24 cellular contexts compared by ENCODE assay signal in genomic region chrX:154471870-154472684, GRCh38. TPM values are rescaled to one million over a fixed set of nuclear protein-coding genes. Genes with fewer than 3 reads are reported as not detected.
DNase-seq lines count a peak whose midpoint lies in the region; ATAC-seq, FAIRE-seq and TF ChIP-seq lines count a peak whose summit lies in the region.
"Had no signal": no experiment of that assay in that cellular context is flagged by ENCODE, and none has a peak within 500 bp of the region (broad histone marks: within the 10 kb centered on the region; RNA-seq: fewer than 3 reads in every experiment).

No MANE protein-coding gene starts in this region.

- POLR2A ChIA-PET in HEK293 (lab: Yijun Ruan, JAX) (interaction anchor here (0.7 to 1.3 kb wide), 2 partner anchors 9 to 18 kb away, joined by 3 to 4 read pairs; partner anchors contain the start of gene SLC10A3), HepG2 (lab: Yijun Ruan, JAX) (no interaction called here)

- in situ Hi-C loops in HepG2 (cut with HindIII; ENCODE audit: extremely low pct_ligation_motif_present, low pct_unique_long_range_greater_than_20kb) = no loop called here

- peaks cover 17% of the 10 kb centered on the region for H3K27me3 ChIP-seq in WERI-Rb-1 (ENCODE audit: insufficient read depth, low read depth, severe bottlenecking)
- H3K27me3 ChIP-seq in HepG2 (ENCODE audit: control insufficient read depth in 1 of 2, insufficient read depth in 2 of 2, low read length in 2 of 2) = no peaks in the 10 kb centered on the region
- H3K27me3 ChIP-seq in small intestine (ENCODE audit: control insufficient read depth in 2 of 2, insufficient read depth in 2 of 2, low read length in 2 of 2) = no peaks in the 10 kb centered on the region
- no peaks in the 10 kb centered on the region for H3K27me3 ChIP-seq in lower lobe of right lung (ENCODE audit: low read depth)
- H3K27me3 ChIP-seq: BE2C had no signal

- BruUV-seq in HepG2 (replicated peaks; lab: Mats Ljungman, UMichigan) = no TSS peak

- no peaks in the 10 kb centered on the region for H3K79me2 ChIP-seq in HepG2 (ENCODE audit: insufficient read depth, low read length)

- H3K9me3 ChIP-seq in HEK293 (ENCODE audit: control insufficient read depth, insufficient read depth, low read depth, low read length) (no peaks in the 10 kb centered on the region), WERI-Rb-1 (ENCODE audit: severe bottlenecking) (no peaks in the 10 kb centered on the region), HepG2 (ENCODE audit: low read length) (no peaks in the 10 kb centered on the region), small intestine (ENCODE audit: control insufficient read depth, low read depth) (no peaks in the 10 kb centered on the region), lower lobe of right lung (no peaks in the 10 kb centered on the region)
- H3K9me3 ChIP-seq: BE2C, HAP-1 had no signal

- H3K4me1 ChIP-seq in HEK293 (ENCODE audit: control insufficient read depth, insufficient read depth, low read length) = no peaks in the 10 kb centered on the region
- H3K4me1 ChIP-seq in HepG2 (ENCODE audit: insufficient read depth, low read length) = peaks cover 12% of the 10 kb centered on the region; the same call in 1 of the 2 replicates
- H3K4me1 ChIP-seq in small intestine (ENCODE audit: control insufficient read depth in 2 of 2, insufficient read depth in 1 of 2, low read depth in 1 of 2, low read length in 1 of 2) = no peaks in the 10 kb centered on the region
- H3K4me1 ChIP-seq in lower lobe of right lung = no peaks in the 10 kb centered on the region
- H3K4me1 ChIP-seq: BE2C, HAP-1 had no signal

- ATAC-seq in HepG2 (peak; percentile 57), lower lobe of right lung (no peak)

- intact Hi-C loops in HepG2 (cut with micrococcal nuclease; ENCODE audit: unreplicated experiment) (no loop called here), lower lobe of right lung (cut with DNase I) (no loop called here)

- FAIRE-seq in HepG2 (lab: Jason Lieb, UNC) (no peak), small intestine (lab: Jason Lieb, UNC) (no peak)
- FAIRE-seq: A204.1, D721Med, G401.6, GM12891, GM19239, H1, HTR-8/SVneo had no signal

- no peak overlapping the region for H3K4me3 ChIP-seq in HEK293 (ENCODE audit: low read depth, low read length)
- no peak overlapping the region for H3K4me3 ChIP-seq in WERI-Rb-1 (ENCODE audit: low read depth, low read length)
- no peak overlapping the region for H3K4me3 ChIP-seq in HepG2 (replicated peaks in 1 of 3; ENCODE audit: insufficient read depth in 1 of 3, low read depth in 2 of 3, low read length in 3 of 3)
- H3K4me3 ChIP-seq in small intestine (ENCODE audit: low read depth in 1 of 2, low read length in 2 of 2) = no peak overlapping the region
- H3K4me3 ChIP-seq in lower lobe of right lung = no peak overlapping the region
- H3K4me3 ChIP-seq: HAP-1 had no signal

- no peak overlapping the region for H3K27ac Mint-ChIP-seq in mesothelial cell of epicardium
- H3K27ac Mint-ChIP-seq: CD4-positive, alpha-beta memory T cell had no signal

- H3K27me3 Mint-ChIP-seq in mesothelial cell of epicardium (ENCODE audit: low read depth) = no peaks in the 10 kb centered on the region
- H3K27me3 Mint-ChIP-seq: CD4-positive, alpha-beta memory T cell had no signal

- WGBS in HepG2 (ENCODE audit: low lambda C conversion rate) = 73% methylated on average over 15 of the region's 23 CpGs
- 65 to 75% (median 67%) methylated on average over 9 to 23 of the region's 23 CpGs for WGBS in small intestine, 3 donors

- TF ChIP-seq CTCF in HEK293 (tag by site-specific recombination; IDR thresholded peaks at IDR 0.05) (no peak), WERI-Rb-1 (IDR thresholded peaks at IDR 0.05; ENCODE audit: low read depth, low read length) (no peak), HepG2 (CRISPR knock-in tag; IDR thresholded peaks at IDR 0.05) (no peak), mesothelial cell of epicardium (IDR thresholded peaks at IDR 0.05; ENCODE audit: unreplicated experiment) (no peak), lower lobe of right lung (IDR thresholded peaks at IDR 0.05) (no peak)

- TF ChIP-seq POLR2A in HepG2 (IDR thresholded peaks at IDR 0.05; ENCODE audit: insufficient read depth in 1 of 2, low read depth in 2 of 2, low read length in 2 of 2) = no peak

- no peak overlapping the region for H2AFZ ChIP-seq in HepG2 (ENCODE audit: low read length)

- no peaks in the 10 kb centered on the region for H3K4me1 Mint-ChIP-seq in mesothelial cell of epicardium

- H3K27ac ChIP-seq in HEK293 (ENCODE audit: extremely low read depth, low read depth, low read length) = no peak overlapping the region
- H3K27ac ChIP-seq in WERI-Rb-1 = no peak overlapping the region
- no peak overlapping the region for H3K27ac ChIP-seq in HepG2 (ENCODE audit: extremely low read length, insufficient read depth, low read length)
- H3K27ac ChIP-seq in small intestine (ENCODE audit: low read depth in 1 of 2, low read length in 1 of 2) = no peak overlapping the region
- H3K27ac ChIP-seq in lower lobe of right lung = no peak overlapping the region
- H3K27ac ChIP-seq: C4-2B had no signal

- no peak overlapping the region for H3K4me2 ChIP-seq in HepG2 (ENCODE audit: low read depth, low read length)

- DNase-seq in WERI-Rb-1 (peak; percentile 16), HepG2 (ENCODE audit: low spot score) (no peak), small intestine (peak; percentile 32), mesothelial cell of epicardium (ENCODE audit: low spot score in 2 of 2, unreplicated experiment in 2 of 2) (no peak), NCI-H2227 treated with DMSO at 0.1 percent for 48 hours (lab: John Stamatoyannopoulos, UW) (no peak), lower lobe of right lung (no peak)
- DNase-seq: BE2C; CD4-positive, alpha-beta memory T cell; COR-L47; DMS153; DMS79 treated with DMSO at 0.1 percent for 48 hours; EL; HFFc6; IMR-90 had no signal

- TF ChIP-seq EP300 in HepG2 (IDR thresholded peaks at IDR 0.05; ENCODE audit: low read depth in 2 of 2, low read length in 2 of 2) = no peak
- TF ChIP-seq EP300 in HepG2 (CRISPR knock-in tag; IDR thresholded peaks at IDR 0.05; ENCODE audit: borderline replicate concordance) = no peak

- TF ChIP-seq RAD21 in HepG2 (CRISPR knock-in tag; IDR thresholded peaks at IDR 0.05) = no peak

- H3K9ac ChIP-seq in HepG2 (ENCODE audit: insufficient read depth, low read depth, low read length) = no peak overlapping the region

- CTCF ChIA-PET in HEK293 (lab: Yijun Ruan, JAX) (no interaction called here), HepG2 (lab: Yijun Ruan, JAX; ENCODE audit: low intra/inter-chr PET ratio, low total read pairs) (no interaction called here)

- peaks cover 12% of the 10 kb centered on the region for H3K36me3 Mint-ChIP-seq in mesothelial cell of epicardium

- H3K4me3 Mint-ChIP-seq in mesothelial cell of epicardium = no peak overlapping the region
- H3K4me3 Mint-ChIP-seq: CD4-positive, alpha-beta memory T cell; HFFc6 had no signal

- peaks cover 0 to 64% of the 10 kb centered on the region in 2 experiments; a peak in 2 of 3 replicates for H3K36me3 ChIP-seq in HEK293 (ENCODE audit: control insufficient read depth in 2 of 2, insufficient read depth in 1 of 2, low read length in 2 of 2)
- peaks cover 58% of the 10 kb centered on the region for H3K36me3 ChIP-seq in WERI-Rb-1
- peaks cover 2 to 4% of the 10 kb centered on the region in 2 experiments; a peak in 1 of 5 replicates for H3K36me3 ChIP-seq in HepG2 (replicated peaks in 1 of 2; ENCODE audit: control insufficient read depth in 1 of 2, insufficient read depth in 2 of 2, low read length in 2 of 2)
- H3K36me3 ChIP-seq in small intestine (ENCODE audit: control insufficient read depth in 2 of 2, insufficient read depth in 2 of 2, low read length in 2 of 2) = peaks cover 0 to 2% of the 10 kb centered on the region in 2 donors
- H3K36me3 ChIP-seq in lower lobe of right lung = peaks cover 47% of the 10 kb centered on the region
- H3K36me3 ChIP-seq: BE2C had no signal

- no peaks in the 10 kb centered on the region for H4K20me1 ChIP-seq in HepG2 (ENCODE audit: insufficient read depth, low read length)

- H3K9me3 Mint-ChIP-seq in mesothelial cell of epicardium = peaks cover 12% of the 10 kb centered on the region
- H3K9me3 Mint-ChIP-seq: CD4-positive, alpha-beta memory T cell; HFFc6 had no signal

RNA-seq across cellular contexts. Expression of gene LAGE3, which starts 7.0 kb away (rescaled TPM):
- total RNA-seq in HepG2 (2016; rRNA removed; fragmentation: Illumina TruSeq; extraction: Trizol) (12.7 and 13.0 TPM in 2 replicates), mesothelial cell of epicardium (15.3 to 16.5 TPM (median 15.8 TPM) in 3 replicates), lower lobe of right lung (20.4 TPM)
- total RNA-seq in HepG2 (2016; cell fraction: cytosol; rRNA removed; fragmentation: Illumina TruSeq; extraction: Trizol; ENCODE audit: low read depth) = 13.1 and 15.3 TPM in 2 replicates
- total RNA-seq in HepG2 (2016; cell fraction: insoluble cytoplasmic fraction; rRNA removed; fragmentation: Illumina TruSeq; extraction: Trizol) = 11.6 and 13.1 TPM in 2 replicates
- total RNA-seq in HepG2 (2016; cell fraction: membrane; rRNA removed; fragmentation: Illumina TruSeq; extraction: Trizol) = 15.6 and 16.5 TPM in 2 replicates
- 4.3 and 4.5 TPM in 2 replicates for total RNA-seq in HepG2 (2016; cell fraction: nucleus; rRNA removed; fragmentation: Illumina TruSeq; extraction: Trizol)
- polyA plus RNA-seq in HepG2 (2011; rRNA removed) (7.6 and 10.0 TPM in 2 replicates), small intestine (10 to 100 TPM in 2 of 3 donors, 1 to 10 TPM in 1; 8.1 to 25.5 (median 18.1) TPM)
- polyA plus RNA-seq in HepG2 (2011; cell fraction: cytosol; rRNA removed) = 7.3 and 14.8 TPM in 2 replicates
- 4.4 and 4.8 TPM in 2 replicates for polyA plus RNA-seq in HepG2 (2011; cell fraction: nucleus; rRNA removed)
- polyA plus RNA-seq in HepG2 (2012) = 6.6 and 7.8 TPM in 2 replicates
- 14.7 and 17.5 TPM in 2 replicates for polyA plus RNA-seq in HepG2 (2016; cell fraction: cytosol; fragmentation: Illumina TruSeq; extraction: Trizol; ENCODE audit: low read depth)
- 13.0 and 13.7 TPM in 2 replicates for polyA plus RNA-seq in HepG2 (2016; cell fraction: insoluble cytoplasmic fraction; fragmentation: Illumina TruSeq; extraction: Trizol; ENCODE audit: low read depth)
- polyA plus RNA-seq in HepG2 (2016; cell fraction: membrane; fragmentation: Illumina TruSeq; extraction: Trizol; ENCODE audit: low read depth) = 12.6 and 15.5 TPM in 2 replicates
- 5.3 and 9.9 TPM in 2 replicates for polyA plus RNA-seq in HepG2 (2016; cell fraction: nucleus; fragmentation: Illumina TruSeq; extraction: Trizol; ENCODE audit: insufficient read depth, low read depth)
- 5.9 and 21.7 TPM in 2 replicates for polyA minus RNA-seq in HepG2 (2011; rRNA and poly(A)+ RNA removed; ENCODE audit: low replicate concordance)
- 2.9 and 3.0 TPM in 2 replicates for polyA minus RNA-seq in HepG2 (2011; cell fraction: cytosol; rRNA and poly(A)+ RNA removed)
- 0.90 TPM in 1 of 2 replicates, not detected in the other for polyA minus RNA-seq in HepG2 (2011; cell fraction: nucleus; rRNA and poly(A)+ RNA removed)

RNA-seq across cellular contexts. Expression of gene PLXNA3, which starts 14.0 kb away (rescaled TPM):
- 0.90 and 5.8 TPM in 2 replicates for total RNA-seq in HepG2 (2016; rRNA removed; fragmentation: Illumina TruSeq; extraction: Trizol)
- total RNA-seq in HepG2 (2016; cell fraction: cytosol; rRNA removed; fragmentation: Illumina TruSeq; extraction: Trizol; ENCODE audit: low read depth) = 1.4 and 2.4 TPM in 2 replicates
- 1.5 and 4.7 TPM in 2 replicates for total RNA-seq in HepG2 (2016; cell fraction: insoluble cytoplasmic fraction; rRNA removed; fragmentation: Illumina TruSeq; extraction: Trizol)
- 1.5 and 2.0 TPM in 2 replicates for total RNA-seq in HepG2 (2016; cell fraction: membrane; rRNA removed; fragmentation: Illumina TruSeq; extraction: Trizol)
- 5.8 and 9.4 TPM in 2 replicates for total RNA-seq in HepG2 (2016; cell fraction: nucleus; rRNA removed; fragmentation: Illumina TruSeq; extraction: Trizol)
- polyA plus RNA-seq in HepG2 (2011; rRNA removed) = 20.6 and 26.3 TPM in 2 replicates
- polyA plus RNA-seq in HepG2 (2011; cell fraction: cytosol; rRNA removed) = 5.3 and 6.9 TPM in 2 replicates
- 197 and 290 TPM in 2 replicates for polyA plus RNA-seq in HepG2 (2011; cell fraction: nucleus; rRNA removed)
- polyA plus RNA-seq in HepG2 (2012) = 15.1 and 20.7 TPM in 2 replicates
- polyA plus RNA-seq in HepG2 (2016; cell fraction: cytosol; fragmentation: Illumina TruSeq; extraction: Trizol; ENCODE audit: low read depth) = 0.36 and 0.64 TPM in 2 replicates
- polyA plus RNA-seq in HepG2 (2016; cell fraction: insoluble cytoplasmic fraction; fragmentation: Illumina TruSeq; extraction: Trizol; ENCODE audit: low read depth) = 2.1 and 4.1 TPM in 2 replicates
- polyA plus RNA-seq in HepG2 (2016; cell fraction: membrane; fragmentation: Illumina TruSeq; extraction: Trizol; ENCODE audit: low read depth) = 1.6 and 2.6 TPM in 2 replicates
- 56.9 and 70.7 TPM in 2 replicates for polyA plus RNA-seq in HepG2 (2016; cell fraction: nucleus; fragmentation: Illumina TruSeq; extraction: Trizol; ENCODE audit: insufficient read depth, low read depth)
- polyA minus RNA-seq in HepG2 (2011; rRNA and poly(A)+ RNA removed; ENCODE audit: low replicate concordance) = 13.0 and 37.1 TPM in 2 replicates
- 7.5 and 14.2 TPM in 2 replicates for polyA minus RNA-seq in HepG2 (2011; cell fraction: cytosol; rRNA and poly(A)+ RNA removed)
- polyA minus RNA-seq in HepG2 (2011; cell fraction: nucleus; rRNA and poly(A)+ RNA removed) = 36.8 and 42.5 TPM in 2 replicates
- 10 to 100 TPM in 1 of 3 donors, 1 to 10 TPM in 2; 3.2 to 10.7 (median 8.4) TPM for polyA plus RNA-seq in small intestine
- total RNA-seq in mesothelial cell of epicardium = 126 to 133 TPM (median 128 TPM) in 3 replicates
- total RNA-seq in lower lobe of right lung = 49.0 TPM

RNA-seq across cellular contexts. Expression of gene UBL4A, which starts 14.3 kb away (rescaled TPM):
- total RNA-seq in HepG2 (2016; rRNA removed; fragmentation: Illumina TruSeq; extraction: Trizol) (25.5 and 29.1 TPM in 2 replicates), mesothelial cell of epicardium (28.4 to 29.3 TPM (median 29.2 TPM) in 3 replicates), lower lobe of right lung (34.0 TPM)
- 11.4 and 12.2 TPM in 2 replicates for total RNA-seq in HepG2 (2016; cell fraction: cytosol; rRNA removed; fragmentation: Illumina TruSeq; extraction: Trizol; ENCODE audit: low read depth)
- 26.5 and 28.9 TPM in 2 replicates for total RNA-seq in HepG2 (2016; cell fraction: insoluble cytoplasmic fraction; rRNA removed; fragmentation: Illumina TruSeq; extraction: Trizol)
- 32.1 and 33.9 TPM in 2 replicates for total RNA-seq in HepG2 (2016; cell fraction: membrane; rRNA removed; fragmentation: Illumina TruSeq; extraction: Trizol)
- 10.4 and 12.9 TPM in 2 replicates for total RNA-seq in HepG2 (2016; cell fraction: nucleus; rRNA removed; fragmentation: Illumina TruSeq; extraction: Trizol)
- polyA plus RNA-seq in HepG2 (2011; rRNA removed) (16.8 and 21.7 TPM in 2 replicates), small intestine (10 to 100 TPM; 26.5 to 32.3 (median 30.2) TPM)
- polyA plus RNA-seq in HepG2 (2011; cell fraction: cytosol; rRNA removed) = 20.9 and 32.4 TPM in 2 replicates
- polyA plus RNA-seq in HepG2 (2011; cell fraction: nucleus; rRNA removed) = 11.5 and 13.8 TPM in 2 replicates
- 14.3 and 16.6 TPM in 2 replicates for polyA plus RNA-seq in HepG2 (2012)
- polyA plus RNA-seq in HepG2 (2016; cell fraction: cytosol; fragmentation: Illumina TruSeq; extraction: Trizol; ENCODE audit: low read depth) = 12.8 and 14.0 TPM in 2 replicates
- 21.9 and 28.0 TPM in 2 replicates for polyA plus RNA-seq in HepG2 (2016; cell fraction: insoluble cytoplasmic fraction; fragmentation: Illumina TruSeq; extraction: Trizol; ENCODE audit: low read depth)
- polyA plus RNA-seq in HepG2 (2016; cell fraction: membrane; fragmentation: Illumina TruSeq; extraction: Trizol; ENCODE audit: low read depth) = 24.6 and 26.6 TPM in 2 replicates
- polyA plus RNA-seq in HepG2 (2016; cell fraction: nucleus; fragmentation: Illumina TruSeq; extraction: Trizol; ENCODE audit: insufficient read depth, low read depth) = 17.4 and 20.6 TPM in 2 replicates
- polyA minus RNA-seq in HepG2 (2011; rRNA and poly(A)+ RNA removed; ENCODE audit: low replicate concordance) = 32.9 and 96.4 TPM in 2 replicates
- polyA minus RNA-seq in HepG2 (2011; cell fraction: cytosol; rRNA and poly(A)+ RNA removed) = 13.2 and 18.6 TPM in 2 replicates
- polyA minus RNA-seq in HepG2 (2011; cell fraction: nucleus; rRNA and poly(A)+ RNA removed) = 3.0 and 4.6 TPM in 2 replicates

RNA-seq across cellular contexts. Expression of gene SLC10A3, which starts 18.4 kb away (rescaled TPM):
- total RNA-seq in HepG2 (2016; rRNA removed; fragmentation: Illumina TruSeq; extraction: Trizol) (10.1 and 10.8 TPM in 2 replicates), mesothelial cell of epicardium (30.1 to 30.8 TPM (median 30.2 TPM) in 3 replicates), lower lobe of right lung (20.2 TPM)
- total RNA-seq in HepG2 (2016; cell fraction: cytosol; rRNA removed; fragmentation: Illumina TruSeq; extraction: Trizol; ENCODE audit: low read depth) = 9.0 and 10.7 TPM in 2 replicates
- 7.1 and 10.6 TPM in 2 replicates for total RNA-seq in HepG2 (2016; cell fraction: insoluble cytoplasmic fraction; rRNA removed; fragmentation: Illumina TruSeq; extraction: Trizol)
- total RNA-seq in HepG2 (2016; cell fraction: membrane; rRNA removed; fragmentation: Illumina TruSeq; extraction: Trizol) = 19.7 and 23.5 TPM in 2 replicates
- total RNA-seq in HepG2 (2016; cell fraction: nucleus; rRNA removed; fragmentation: Illumina TruSeq; extraction: Trizol) = 5.5 and 5.9 TPM in 2 replicates
- polyA plus RNA-seq in HepG2 (2011; rRNA removed) (11.5 and 13.7 TPM in 2 replicates), small intestine (10 to 100 TPM; 11.6 to 19.1 (median 12.4) TPM)
- 12.8 and 15.4 TPM in 2 replicates for polyA plus RNA-seq in HepG2 (2011; cell fraction: cytosol; rRNA removed)
- polyA plus RNA-seq in HepG2 (2011; cell fraction: nucleus; rRNA removed) = 12.0 and 13.6 TPM in 2 replicates
- 7.8 and 12.5 TPM in 2 replicates for polyA plus RNA-seq in HepG2 (2012)
- 16.2 and 21.3 TPM in 2 replicates for polyA plus RNA-seq in HepG2 (2016; cell fraction: cytosol; fragmentation: Illumina TruSeq; extraction: Trizol; ENCODE audit: low read depth)
- polyA plus RNA-seq in HepG2 (2016; cell fraction: insoluble cytoplasmic fraction; fragmentation: Illumina TruSeq; extraction: Trizol; ENCODE audit: low read depth) = 14.1 and 15.3 TPM in 2 replicates
- polyA plus RNA-seq in HepG2 (2016; cell fraction: membrane; fragmentation: Illumina TruSeq; extraction: Trizol; ENCODE audit: low read depth) = 27.8 and 30.6 TPM in 2 replicates
- polyA plus RNA-seq in HepG2 (2016; cell fraction: nucleus; fragmentation: Illumina TruSeq; extraction: Trizol; ENCODE audit: insufficient read depth, low read depth) = 13.1 TPM in 2 replicates
- 21.1 and 41.7 TPM in 2 replicates for polyA minus RNA-seq in HepG2 (2011; rRNA and poly(A)+ RNA removed; ENCODE audit: low replicate concordance)
- polyA minus RNA-seq in HepG2 (2011; cell fraction: cytosol; rRNA and poly(A)+ RNA removed) = 6.5 and 11.1 TPM in 2 replicates
- polyA minus RNA-seq in HepG2 (2011; cell fraction: nucleus; rRNA and poly(A)+ RNA removed) = 2.3 and 2.5 TPM in 2 replicates

RNA-seq across cellular contexts. Expression of gene FAM50A, which starts 28.1 kb away (rescaled TPM):
- total RNA-seq in HepG2 (2016; rRNA removed; fragmentation: Illumina TruSeq; extraction: Trizol) (19.5 and 30.7 TPM in 2 replicates), mesothelial cell of epicardium (52.5 to 57.6 TPM (median 54.1 TPM) in 3 replicates), lower lobe of right lung (77.5 TPM)
- 18.5 and 19.1 TPM in 2 replicates for total RNA-seq in HepG2 (2016; cell fraction: cytosol; rRNA removed; fragmentation: Illumina TruSeq; extraction: Trizol; ENCODE audit: low read depth)
- 17.1 and 33.9 TPM in 2 replicates for total RNA-seq in HepG2 (2016; cell fraction: insoluble cytoplasmic fraction; rRNA removed; fragmentation: Illumina TruSeq; extraction: Trizol)
- total RNA-seq in HepG2 (2016; cell fraction: membrane; rRNA removed; fragmentation: Illumina TruSeq; extraction: Trizol) = 22.2 and 22.4 TPM in 2 replicates
- total RNA-seq in HepG2 (2016; cell fraction: nucleus; rRNA removed; fragmentation: Illumina TruSeq; extraction: Trizol) = 17.3 and 21.6 TPM in 2 replicates
- polyA plus RNA-seq in HepG2 (2011; rRNA removed) (40.7 and 51.1 TPM in 2 replicates), small intestine (100 to 1,000 TPM in 2 of 3 donors, 10 to 100 TPM in 1; 72.8 to 181 (median 165) TPM)
- 36.0 and 37.8 TPM in 2 replicates for polyA plus RNA-seq in HepG2 (2011; cell fraction: cytosol; rRNA removed)
- 122 and 133 TPM in 2 replicates for polyA plus RNA-seq in HepG2 (2011; cell fraction: nucleus; rRNA removed)
- polyA plus RNA-seq in HepG2 (2012) = 33.3 and 62.2 TPM in 2 replicates
- 26.4 and 26.9 TPM in 2 replicates for polyA plus RNA-seq in HepG2 (2016; cell fraction: cytosol; fragmentation: Illumina TruSeq; extraction: Trizol; ENCODE audit: low read depth)
- 31.3 and 33.6 TPM in 2 replicates for polyA plus RNA-seq in HepG2 (2016; cell fraction: insoluble cytoplasmic fraction; fragmentation: Illumina TruSeq; extraction: Trizol; ENCODE audit: low read depth)
- 24.8 and 24.9 TPM in 2 replicates for polyA plus RNA-seq in HepG2 (2016; cell fraction: membrane; fragmentation: Illumina TruSeq; extraction: Trizol; ENCODE audit: low read depth)
- 55.5 and 66.5 TPM in 2 replicates for polyA plus RNA-seq in HepG2 (2016; cell fraction: nucleus; fragmentation: Illumina TruSeq; extraction: Trizol; ENCODE audit: insufficient read depth, low read depth)
- polyA minus RNA-seq in HepG2 (2011; rRNA and poly(A)+ RNA removed; ENCODE audit: low replicate concordance) = 21.9 and 63.3 TPM in 2 replicates
- polyA minus RNA-seq in HepG2 (2011; cell fraction: cytosol; rRNA and poly(A)+ RNA removed) = 11.7 and 12.1 TPM in 2 replicates
- polyA minus RNA-seq in HepG2 (2011; cell fraction: nucleus; rRNA and poly(A)+ RNA removed) = 22.7 and 43.5 TPM in 2 replicates

Comparison
In these comparisons a context has a peak if more than half of its experiments do, and no peak if none do; other contexts are left out.
1. DNase-seq: peak in WERI-Rb-1 (single experiment) and small intestine (single experiment); none in HepG2 (single experiment), mesothelial cell of epicardium (0 of 2), NCI-H2227 treated with DMSO at 0.1 percent for 48 hours (single experiment) and lower lobe of right lung (single experiment).
2. Of the 63 proteins assayed by ChIP-seq in both HepG2 and HEK293: peak only in HepG2: none; only in HEK293: ZBTB20; in both: none; in neither: 62.